Comparison of ENCODE assay signal across 10 cellular contexts in the genomic region with DNA sequence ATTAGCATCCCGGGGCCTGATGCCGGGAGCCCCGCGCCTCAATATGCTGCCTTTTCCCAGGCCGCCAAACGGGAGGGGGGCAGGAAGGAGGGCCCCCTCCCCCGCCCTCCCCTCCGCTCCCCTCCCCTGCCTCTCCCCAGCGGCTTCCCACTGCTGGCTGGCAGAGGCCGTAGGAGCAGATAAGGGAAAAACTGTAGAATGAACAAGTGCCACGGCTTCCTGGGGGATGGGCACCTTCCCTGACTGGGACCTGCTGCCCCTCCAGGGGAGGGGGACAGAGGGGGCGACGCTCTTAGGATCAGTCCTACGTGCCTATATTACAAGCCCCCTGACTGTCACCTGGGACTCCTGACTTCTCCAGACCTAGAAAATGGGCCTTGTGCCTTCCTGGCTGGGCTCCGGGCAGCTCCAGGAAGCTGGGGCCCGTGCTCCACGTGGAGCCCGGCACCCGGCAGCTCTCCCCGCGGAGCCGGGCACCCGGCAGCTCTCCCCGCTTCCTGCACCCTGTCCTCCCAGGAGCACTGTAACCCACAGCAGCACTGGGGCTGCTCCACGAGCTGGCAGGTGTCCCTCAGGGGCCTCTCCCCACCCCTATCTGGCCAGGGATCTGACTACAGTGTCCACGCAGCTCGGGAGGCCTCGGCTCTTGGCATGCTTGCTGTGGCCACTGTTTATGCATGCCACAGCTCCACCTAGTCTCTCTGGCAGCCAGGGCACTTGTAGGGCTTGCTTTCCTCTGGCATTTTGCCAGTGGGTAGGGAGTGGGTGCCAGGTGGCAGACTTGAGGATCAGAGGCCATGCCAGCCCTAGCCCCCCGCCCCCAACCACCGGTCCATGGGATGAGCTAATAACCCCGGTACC. TPM values are rescaled to one million over a fixed set of nuclear protein-coding genes. Genes with fewer than 3 reads are reported as not detected.
DNase-seq lines count a peak whose midpoint lies in the region; ATAC-seq and TF ChIP-seq lines count a peak whose summit lies in the region.
"Had no signal": no experiment of that assay in that cellular context is flagged by ENCODE, and none has a peak within 500 bp of the region (broad histone marks: within the 10 kb centered on the region; RNA-seq: fewer than 3 reads in every experiment).

No MANE protein-coding gene starts in this region.

- peaks cover 8% of the 10 kb centered on the region for H3K4me1 Mint-ChIP-seq in progenitor cell of endocrine pancreas (ENCODE audit: low read depth)

- H3K27me3 Mint-ChIP-seq in progenitor cell of endocrine pancreas = peaks cover 45% of the 10 kb centered on the region

- no peaks in the 10 kb centered on the region for H3K9me3 Mint-ChIP-seq in progenitor cell of endocrine pancreas (ENCODE audit: low read depth)

- TF ChIP-seq CTCF in progenitor cell of endocrine pancreas (IDR thresholded peaks at IDR 0.05; ENCODE audit: unreplicated experiment) = no peak

- H3K27ac Mint-ChIP-seq in progenitor cell of endocrine pancreas = no peak overlapping the region

- no peak overlapping the region for H3K4me3 Mint-ChIP-seq in progenitor cell of endocrine pancreas (ENCODE audit: low read depth)

- H3K36me3 Mint-ChIP-seq in progenitor cell of endocrine pancreas (ENCODE audit: insufficient read depth) = no peaks in the 10 kb centered on the region

- ATAC-seq in HG03469 (IDR thresholded peaks at IDR 0.05; ENCODE audit: unreplicated experiment) (no peak), GM18861 (IDR thresholded peaks at IDR 0.05; ENCODE audit: unreplicated experiment) (no peak)

- DNase-seq in DMS79 (lab: John Stamatoyannopoulos, UW) (peak; percentile 84), NCI-H1694 (lab: John Stamatoyannopoulos, UW) (peak; percentile 35), cerebellar cortex (ENCODE audit: low spot score) (peak; percentile 34), retina (peak; percentile 86), progenitor cell of endocrine pancreas (ENCODE audit: low spot score, unreplicated experiment) (no peak)
- no peak for DNase-seq in activated CD4-positive, alpha-beta T cell treated with anti-CD3 and anti-CD28 coated beads for 48 hours

RNA-seq across cellular contexts. Expression of a gene that starts 0.7 kb away (rescaled TPM):
- 0.36 TPM in 1 of 2 replicates, not detected in the other for total RNA-seq in progenitor cell of endocrine pancreas
- total RNA-seq: myocyte; T-helper 2 cell treated with Interferon-gamma antibody and Interleukin-4, amounts not matched to agents 100 ng/mL and 5 ng/mL, for 36 hours had no signal

RNA-seq across cellular contexts. Expression of a gene that starts 4.3 kb away (rescaled TPM):
- total RNA-seq in progenitor cell of endocrine pancreas = 42.5 and 45.4 TPM in 2 replicates

RNA-seq across cellular contexts. Expression of a gene that starts 25.4 kb away (rescaled TPM):
- 0.41 and 0.75 TPM in 2 replicates for total RNA-seq in progenitor cell of endocrine pancreas

RNA-seq across cellular contexts. Expression of a gene that starts 54.6 kb away (rescaled TPM):
- 0.13 TPM in 1 of 2 replicates, not detected in the other for total RNA-seq in progenitor cell of endocrine pancreas

RNA-seq across cellular contexts. Expression of a gene that starts 55.8 kb away (rescaled TPM):
- 32.0 and 36.4 TPM in 2 replicates for total RNA-seq in progenitor cell of endocrine pancreas

Comparison
In these comparisons a context has a peak if more than half of its experiments do, and no peak if none do; other contexts are left out.
1. DNase-seq: peak in DMS79 (single experiment), NCI-H1694 (single experiment), cerebellar cortex (single experiment) and retina (single experiment); none in activated CD4-positive, alpha-beta T cell treated with anti-CD3 and anti-CD28 coated beads for 48 hours (single experiment) and progenitor cell of endocrine pancreas (single experiment).